ENCODE assay signal across 8 cellular contexts in the genomic region with DNA sequence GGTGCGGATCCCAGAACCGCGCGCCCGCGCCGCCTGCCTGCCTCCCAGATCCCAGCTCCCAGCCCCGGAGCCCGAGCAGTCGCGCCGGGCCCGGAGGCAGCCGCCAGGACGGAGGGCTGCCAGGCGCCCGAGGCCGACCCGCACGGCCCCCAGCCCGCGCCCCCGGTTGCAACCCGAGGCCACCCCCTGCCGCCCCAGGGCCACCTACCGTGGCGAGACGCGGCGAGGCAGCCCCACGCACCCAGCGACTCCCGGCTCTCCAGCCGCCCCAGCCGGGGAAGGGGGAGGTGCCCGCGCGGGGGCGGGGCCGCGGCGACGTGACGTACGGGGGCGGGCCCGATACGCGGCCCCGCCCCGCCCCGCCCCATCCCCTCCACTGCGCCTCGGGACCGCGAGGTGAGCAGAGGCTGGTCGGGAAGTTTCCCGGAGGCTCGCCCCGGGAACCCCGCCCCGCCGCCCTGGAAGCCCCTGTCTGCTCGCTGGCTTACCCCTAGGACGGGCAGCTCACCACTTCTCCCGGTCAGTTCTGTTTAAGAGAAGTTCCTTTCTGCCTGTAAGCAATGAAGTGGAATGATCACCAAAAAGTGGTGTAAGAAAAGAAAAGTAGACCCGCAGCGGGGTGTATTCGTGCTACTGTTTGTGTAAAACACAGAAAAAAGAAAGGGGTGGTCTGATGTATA. TPM values are rescaled to one million over a fixed set of nuclear protein-coding genes. Genes with fewer than 3 reads are reported as not detected.
A peak's percentile ranks its signal among the peaks of the same experiment; 100 is the strongest.
DNase-seq lines count a peak whose midpoint lies in the region; ATAC-seq, FAIRE-seq and TF ChIP-seq lines count a peak whose summit lies in the region.

TSS of gene TPST2 (minus strand) at position 288 of the 680 bp plus-strand sequence. CDS start 48,502 bp downstream, outside the sequence.

- H3K4me2 ChIP-seq in keratinocyte (ENCODE audit: control insufficient read depth, extremely low read depth, insufficient read depth, low read depth, low read length), result peak within 1 kb of the TSS; percentile 99

- H3K27ac ChIP-seq in keratinocyte (ENCODE audit: control insufficient read depth, insufficient read depth, low read length), result peak within 1 kb of the TSS; percentile 71

- no peaks in the 10 kb centered on the region for H4K20me1 ChIP-seq in keratinocyte (ENCODE audit: control insufficient read depth, extremely low read depth, insufficient read depth, low read length)

- in situ Hi-C loops in GM13977 (cut with MboI; ENCODE audit: low pct_unique_long_range_greater_than_20kb, low sequenced_read_pairs, unreplicated experiment), result no loop called here

- peak; percentile 61 for ATAC-seq in HG02610 (IDR thresholded peaks at IDR 0.05; ENCODE audit: unreplicated experiment)

- no peak for TF ChIP-seq CTCF in GM13977 (IDR thresholded peaks at IDR 0.05; ENCODE audit: extremely low read depth, insufficient read depth, missing control alignments)
- no peak for TF ChIP-seq CTCF in keratinocyte (optimal IDR thresholded peaks at IDR 0.05 in 1 of 3, IDR thresholded peaks at IDR 0.05 in 1 of 3, conservative IDR thresholded peaks at IDR 0.05 in 1 of 3; ENCODE audit: extremely low read depth in 1 of 3, insufficient read depth in 2 of 3, low read length in 3 of 3)

- peak within 1 kb of the TSS; percentile 92 for H2AFZ ChIP-seq in keratinocyte (ENCODE audit: control insufficient read depth, low read length)

- peak within 1 kb of the TSS; percentile 79 for H3K9ac ChIP-seq in keratinocyte (ENCODE audit: control insufficient read depth, extremely low read depth, insufficient read depth, low read length)

- dilution Hi-C loops in keratinocyte (cut with MboI; ENCODE audit: extremely low pct_ligation_motif_present, low sequenced_read_pairs), result no loop called here

- peak; percentile 90 for DNase-seq in GM13977 (ENCODE audit: low spot score)
- peak; percentile 27 for DNase-seq in NCI-H146 treated with DMSO at 0.1 percent for 48 hours (lab: John Stamatoyannopoulos, UW; ENCODE audit: unreplicated experiment)
- peak; percentile 55 to 67 (median 63) for DNase-seq in activated CD4-positive, CD25-positive, alpha-beta regulatory T cell (lab: John Stamatoyannopoulos, UW)
- peak; percentile 73 for DNase-seq in central memory CD4-positive, alpha-beta T cell
- DNase-seq in keratinocyte (ENCODE audit: low read depth, low spot score), result no peak
- DNase-seq in stimulated activated CD4-positive, alpha-beta T cell treated with anti-CD3 and anti-CD28 coated beads, Interleukin-12 subunit alpha, Interleukin-12 subunit beta, amount 100 ng/mL, for 4 hours, result peak; percentile 78
- no peak for DNase-seq in cerebellar nuclear complex (lab: John Stamatoyannopoulos, UW)

- H3K36me3 ChIP-seq in keratinocyte (ENCODE audit: control insufficient read depth in 2 of 2, extremely low read depth in 1 of 2, insufficient read depth in 2 of 2, low read length in 2 of 2), result peaks cover 0 to 2% of the 10 kb centered on the region in 2 experiments

- H3K79me2 ChIP-seq in keratinocyte (ENCODE audit: control insufficient read depth, insufficient read depth, low read length), result peaks cover 10% of the 10 kb centered on the region

- peak within 1 kb of the TSS; percentile 83 to 88 (median 83) for H3K4me3 ChIP-seq in keratinocyte (ENCODE audit: control insufficient read depth in 2 of 3, extremely low read depth in 1 of 3, insufficient read depth in 2 of 3, low read depth in 1 of 3, low read length in 3 of 3)

- peaks cover 6% of the 10 kb centered on the region for H3K27me3 ChIP-seq in keratinocyte (ENCODE audit: control insufficient read depth, extremely low read depth, insufficient read depth, low read length)

- peak; percentile 5 for FAIRE-seq in keratinocyte (lab: Jason Lieb, UNC)

- H3K9me1 ChIP-seq in keratinocyte (ENCODE audit: control insufficient read depth, extremely low read depth, insufficient read depth, low read length), result no peaks in the 10 kb centered on the region

- no peaks in the 10 kb centered on the region for H3K9me3 ChIP-seq in keratinocyte (ENCODE audit: control insufficient read depth, low read depth, low read length)

- peaks cover 18% of the 10 kb centered on the region for H3K4me1 ChIP-seq in keratinocyte (ENCODE audit: control insufficient read depth, extremely low read depth, insufficient read depth, low read length)

RNA-seq across cellular contexts. Expression of gene TPST2, which starts in this region (rescaled TPM):
- polyA plus RNA-seq in keratinocyte, result 22.4 to 40.0 TPM (median 22.7 TPM) in 3 replicates
- polyA plus RNA-seq in keratinocyte (2011; ENCODE audit: low read depth), result 8.1 TPM
- 31.0 and 37.2 TPM in 2 replicates for polyA plus RNA-seq in keratinocyte (2011; cell fraction: cytosol; rRNA removed)
- polyA plus RNA-seq in keratinocyte (2011; cell fraction: nucleus; rRNA removed), result 27.4 and 35.4 TPM in 2 replicates
- 16.3 and 25.1 TPM in 2 replicates for polyA plus RNA-seq in keratinocyte (2012; ENCODE audit: low replicate concordance)
- 26.3 to 64.8 TPM (median 44.6 TPM) in 3 replicates for polyA minus RNA-seq in keratinocyte
- polyA minus RNA-seq in keratinocyte (2011; cell fraction: cytosol; rRNA and poly(A)+ RNA removed), result 61.8 TPM
- polyA minus RNA-seq in keratinocyte (2011; cell fraction: nucleus; rRNA and poly(A)+ RNA removed), result 19.2 and 24.9 TPM in 2 replicates

Comparison
In these comparisons a context has a peak if more than half of its experiments do, and no peak if none do; other contexts are left out.
1. DNase-seq: peak in GM13977 (single experiment), NCI-H146 treated with DMSO at 0.1 percent for 48 hours (single experiment), activated CD4-positive, CD25-positive, alpha-beta regulatory T cell (4 of 4), central memory CD4-positive, alpha-beta T cell (single experiment) and stimulated activated CD4-positive, alpha-beta T cell treated with anti-CD3 and anti-CD28 coated beads, Interleukin-12 subunit alpha, Interleukin-12 subunit beta, amount 100 ng/mL, for 4 hours (single experiment); none in keratinocyte (single experiment) and cerebellar nuclear complex (0 of 2).